Comparison of ENCODE assay signal across 9 cellular contexts in the genomic region with DNA sequence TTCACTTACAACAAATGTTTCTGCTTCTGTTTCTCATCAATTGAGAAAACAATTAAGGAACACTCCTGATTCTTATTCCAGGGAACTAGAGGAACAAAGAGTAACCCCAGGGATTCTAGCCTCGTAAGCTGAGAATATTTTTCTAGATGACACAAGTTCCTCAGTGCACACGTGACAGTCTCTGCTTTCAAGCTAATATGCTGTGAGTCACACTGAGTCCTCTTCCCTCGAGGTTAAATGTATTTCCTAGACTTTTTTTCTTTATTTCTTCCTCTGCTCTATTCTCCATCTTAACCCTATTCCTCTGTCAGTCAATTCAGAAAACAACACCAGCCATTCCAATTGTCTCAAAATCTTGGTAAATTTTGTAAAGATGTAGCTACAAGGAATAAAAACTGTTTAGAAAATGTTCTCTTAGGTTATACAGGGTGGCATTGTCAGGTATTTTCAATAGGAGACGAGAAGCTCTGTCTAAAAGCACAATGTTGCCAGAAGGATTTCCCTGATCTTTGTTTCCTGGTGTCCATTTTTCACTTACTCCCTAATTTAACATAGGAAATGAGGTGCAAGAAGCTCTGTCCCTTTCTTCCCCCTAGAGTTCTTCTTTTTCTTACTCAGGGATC. TPM values are rescaled to one million over a fixed set of nuclear protein-coding genes. Genes with fewer than 3 reads are reported as not detected.
DNase-seq lines count a peak whose midpoint lies in the region; ATAC-seq and TF ChIP-seq lines count a peak whose summit lies in the region.
"Had no signal": no experiment of that assay in that cellular context is flagged by ENCODE, and none has a peak within 500 bp of the region (broad histone marks: within the 10 kb centered on the region; RNA-seq: fewer than 3 reads in every experiment).

No MANE protein-coding gene starts in this region.

- DNase-seq in HCEC 1CT (peak; percentile 93), RWPE1 (ENCODE audit: low spot score) (peak; percentile 67), fibroblast of peridontal ligament (ENCODE audit: extremely low read depth) (peak; percentile 91), sciatic nerve (ENCODE audit: low spot score) (no peak), NCI-H187 (lab: John Stamatoyannopoulos, UW) (no peak)
- DNase-seq in effector CD4-positive, alpha-beta T cell = no peak

- intact Hi-C loops in sciatic nerve (cut with DNase I) = no loop called here

- CTCF ChIA-PET in RWPE1 (lab: Yijun Ruan, JAX) = no interaction called here

- no peak for TF ChIP-seq CTCF in RWPE1 (conservative IDR thresholded peaks at IDR 0.05; ENCODE audit: low read depth)

- POLR2A ChIA-PET in RWPE1 (lab: Yijun Ruan, JAX; ENCODE audit: low non-redundant PET) = no interaction called here

- ATAC-seq in sciatic nerve = peak; percentile 85
- ATAC-seq in GM21528 (IDR thresholded peaks at IDR 0.05; ENCODE audit: low FRiP score, unreplicated experiment) = no peak
- ATAC-seq in HG02610 (IDR thresholded peaks at IDR 0.05; ENCODE audit: unreplicated experiment) = no peak

- no peak overlapping the region for H3K27ac ChIP-seq in RWPE1
- H3K27ac ChIP-seq: thoracic aorta had no signal

RNA-seq across cellular contexts. Expression of a gene that starts 5.8 kb away (rescaled TPM):
- total RNA-seq in sciatic nerve = 37.5 TPM

Comparison
In these comparisons a context has a peak if more than half of its experiments do, and no peak if none do; other contexts are left out.
1. DNase-seq: peak in HCEC 1CT (single experiment), RWPE1 (single experiment) and fibroblast of peridontal ligament (single experiment); none in sciatic nerve (single experiment), NCI-H187 (0 of 2) and effector CD4-positive, alpha-beta T cell (single experiment).